ENCODE assay signal across 16 cellular contexts in the genomic region with DNA sequence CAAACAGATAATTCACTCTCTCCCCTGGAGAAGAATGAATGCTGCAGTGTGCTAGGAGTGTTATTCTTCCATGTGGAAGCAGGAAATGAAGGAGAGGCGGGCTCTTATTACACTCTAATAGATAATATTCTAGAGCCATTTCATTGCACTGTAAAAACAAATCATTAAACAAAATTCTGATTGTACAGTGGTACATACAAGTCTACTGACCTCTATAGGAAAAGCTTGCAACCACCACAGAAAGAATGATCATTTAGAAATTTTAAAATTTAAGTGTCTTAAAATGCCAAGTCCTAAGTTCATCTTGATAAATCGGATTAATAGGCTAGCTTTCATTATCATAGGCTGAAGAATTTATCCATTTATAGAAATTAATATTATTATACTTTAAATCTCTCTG.
DNase-seq lines count a peak whose midpoint lies in the region; ATAC-seq and TF ChIP-seq lines count a peak whose summit lies in the region.
"Had no signal": no experiment of that assay in that cellular context is flagged by ENCODE, and none has a peak within 500 bp of the region (broad histone marks: within the 10 kb centered on the region; RNA-seq: fewer than 3 reads in every experiment).

No MANE protein-coding gene starts in this region.

- no peak overlapping the region for H3K27ac ChIP-seq in 22Rv1
- H3K27ac ChIP-seq: ascending aorta, tibial nerve had no signal

- TF ChIP-seq CTCF in 22Rv1 (IDR thresholded peaks at IDR 0.05) (peak; percentile 53), GM12865 (IDR thresholded peaks at IDR 0.05; ENCODE audit: insufficient read depth, low read depth, low read length, missing control alignments) (peak; percentile 4), choroid plexus epithelial cell (conservative IDR thresholded peaks at IDR 0.05; ENCODE audit: low read depth, low read length) (peak; percentile 28)

- no peak for ATAC-seq in GM18870 (IDR thresholded peaks at IDR 0.05; ENCODE audit: unreplicated experiment)

- H3K4me3 ChIP-seq in GM12865 (ENCODE audit: low read depth, low read length), result no peak overlapping the region
- H3K4me3 ChIP-seq in choroid plexus epithelial cell (ENCODE audit: low read depth, low read length), result no peak overlapping the region
- H3K4me3 ChIP-seq: ascending aorta, tibial nerve had no signal

- no peak for DNase-seq in GM12865 (ENCODE audit: low read depth)
- DNase-seq in NCI-H748 (lab: John Stamatoyannopoulos, UW; ENCODE audit: unreplicated experiment), result peak; percentile 81
- DNase-seq in choroid plexus epithelial cell (ENCODE audit: low read depth), result peak; percentile 24
- DNase-seq in GM19240 (ENCODE audit: insufficient read length, low spot score), result no peak
- DNase-seq in SHP77 treated with DMSO at 0.1 percent for 48 hours (lab: John Stamatoyannopoulos, UW), result no peak
- DNase-seq in activated CD8-positive, alpha-beta memory T cell treated with anti-CD3 and anti-CD28 coated beads, Interleukin-2, amount 50 U/mL, for 48 hours, result no peak
- DNase-seq: activated CD4-positive, alpha-beta T cell treated with anti-CD3 and anti-CD28 coated beads, Interleukin-2, amount 50 U/mL, for 4 hours; GOT3; kidney; stimulated activated CD4-positive, alpha-beta T cell treated with anti-CD3 and anti-CD28 coated beads, Interleukin-1b, Interleukin-23, amount 100 ng/mL, for 48 hours; stimulated activated CD8-positive, alpha-beta memory T cell treated with anti-CD3 and anti-CD28 coated beads, Interleukin-4, amount 100 ng/mL, for 48 hours; T-helper 9 cell had no signal

Comparison
In these comparisons a context has a peak if more than half of its experiments do, and no peak if none do; other contexts are left out.
1. DNase-seq: peak in NCI-H748 (single experiment) and choroid plexus epithelial cell (single experiment); none in GM12865 (single experiment), GM19240 (single experiment), SHP77 treated with DMSO at 0.1 percent for 48 hours (single experiment) and activated CD8-positive, alpha-beta memory T cell treated with anti-CD3 and anti-CD28 coated beads, Interleukin-2, amount 50 U/mL, for 48 hours (single experiment).
2. Peak in every context shown above with its lines, with median percentiles within 50 percentile points of each other: CTCF ChIP-seq.